8 cellular contexts compared by ENCODE assay signal in the genomic region with DNA sequence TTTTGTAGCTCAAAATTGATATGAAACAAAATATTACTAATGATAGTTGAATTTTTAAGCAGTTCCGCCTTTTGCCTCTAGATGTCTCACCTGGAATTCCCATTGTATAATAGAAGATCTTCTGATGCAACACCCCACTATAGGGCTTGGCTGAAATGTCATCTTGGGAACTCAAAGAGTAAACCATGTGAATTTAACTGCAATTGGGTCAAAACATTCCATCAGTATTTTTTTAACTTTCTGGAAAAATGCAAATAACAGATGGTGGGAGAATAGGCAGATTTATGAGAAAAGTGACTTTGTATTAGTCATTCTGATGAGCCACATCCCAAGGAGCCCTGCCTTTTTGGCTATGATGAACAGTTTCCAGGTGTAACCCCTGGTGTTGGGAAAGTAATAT.
A peak's percentile ranks its signal among the peaks of the same experiment; 100 is the strongest.
DNase-seq lines count a peak whose midpoint lies in the region; ATAC-seq and TF ChIP-seq lines count a peak whose summit lies in the region.

No MANE protein-coding gene starts in this region.

- H3K4me1 Mint-ChIP-seq in progenitor cell of endocrine pancreas (ENCODE audit: low read depth): peaks cover 3% of the 10 kb centered on the region

- peak; percentile 80 for TF ChIP-seq CTCF in fibroblast of pulmonary artery (IDR thresholded peaks at IDR 0.05; ENCODE audit: low read length, missing control alignments)
- TF ChIP-seq CTCF in progenitor cell of endocrine pancreas (IDR thresholded peaks at IDR 0.05; ENCODE audit: unreplicated experiment): peak; percentile 78

- H3K9me3 Mint-ChIP-seq in progenitor cell of endocrine pancreas (ENCODE audit: low read depth): no peaks in the 10 kb centered on the region

- H3K4me3 Mint-ChIP-seq in progenitor cell of endocrine pancreas (ENCODE audit: low read depth): no peak overlapping the region

- H3K4me3 ChIP-seq in fibroblast of pulmonary artery (replicated peaks; ENCODE audit: low read depth, low read length): no peak overlapping the region

- DNase-seq in EH (ENCODE audit: low read depth) (peak; percentile 90), HT1080 (ENCODE audit: low read depth) (peak; percentile 85), SK-N-DZ (ENCODE audit: low spot score) (peak; percentile 29), fibroblast of pulmonary artery (ENCODE audit: low read depth) (peak; percentile 82), progenitor cell of endocrine pancreas (ENCODE audit: low spot score, unreplicated experiment) (no peak), ureter (ENCODE audit: low spot score) (no peak)
- no peak for DNase-seq in activated naive CD4-positive, alpha-beta T cell treated with Interleukin-2 at 50 U/mL for 16 hours

- no peaks in the 10 kb centered on the region for H3K36me3 Mint-ChIP-seq in progenitor cell of endocrine pancreas (ENCODE audit: insufficient read depth)

- no peak overlapping the region for H3K27ac Mint-ChIP-seq in progenitor cell of endocrine pancreas

- no peaks in the 10 kb centered on the region for H3K27me3 Mint-ChIP-seq in progenitor cell of endocrine pancreas

- ATAC-seq in GM21381 (IDR thresholded peaks at IDR 0.05; ENCODE audit: unreplicated experiment): peak; percentile 77

Comparison
In these comparisons a context has a peak if more than half of its experiments do, and no peak if none do; other contexts are left out.
1. DNase-seq: peak in EH (single experiment), HT1080 (single experiment), SK-N-DZ (single experiment) and fibroblast of pulmonary artery (single experiment); none in progenitor cell of endocrine pancreas (single experiment), ureter (single experiment) and activated naive CD4-positive, alpha-beta T cell treated with Interleukin-2 at 50 U/mL for 16 hours (single experiment).